ENCODE assay signal across 14 cellular contexts in the genomic region with DNA sequence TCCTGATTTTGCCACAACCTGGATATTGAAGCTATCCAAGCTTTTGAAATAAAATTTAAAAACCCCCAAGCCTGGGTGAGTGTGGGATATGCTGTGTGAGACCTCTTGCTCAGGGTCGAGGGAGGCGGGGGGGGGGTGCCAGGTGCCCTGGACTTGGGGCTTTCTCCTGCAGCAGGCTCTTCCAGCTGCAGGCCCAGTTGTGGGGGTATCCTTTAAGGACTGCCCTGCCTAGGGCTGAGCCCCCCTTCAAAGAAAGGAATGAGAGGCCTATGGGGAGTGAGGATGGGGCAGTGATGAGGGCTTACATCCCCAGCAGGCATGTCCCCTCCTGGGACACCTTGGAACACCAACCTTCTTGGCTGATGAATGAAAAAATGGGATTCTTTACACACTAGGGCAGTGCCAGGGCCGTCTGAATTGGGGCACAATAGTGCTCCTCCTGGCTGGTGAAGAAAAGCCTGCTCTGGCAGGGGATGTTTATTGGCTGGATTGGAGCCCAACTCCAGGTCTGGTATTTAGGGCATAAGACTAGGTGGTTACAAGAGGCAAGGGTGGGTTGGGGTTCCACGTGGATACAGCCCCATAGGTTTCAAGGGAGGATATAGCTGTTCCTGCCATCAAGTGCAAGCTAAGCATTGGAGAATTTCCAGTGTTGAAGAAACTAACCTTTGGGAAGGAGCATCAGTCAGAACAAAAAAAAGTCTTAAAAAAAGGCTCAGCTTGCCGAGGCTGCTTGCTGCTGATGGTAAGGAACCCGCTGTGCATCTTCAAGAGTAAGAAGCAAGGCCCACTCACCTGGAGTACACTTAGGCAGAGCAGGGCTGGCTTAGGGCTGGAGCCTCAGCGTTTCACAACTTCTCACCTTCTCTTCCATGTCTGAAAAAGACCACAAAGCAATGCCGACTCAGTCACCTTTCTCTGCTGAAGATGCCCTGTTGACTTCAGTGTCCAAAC. TPM values are rescaled to one million over a fixed set of nuclear protein-coding genes. Genes with fewer than 3 reads are reported as not detected.
DNase-seq lines count a peak whose midpoint lies in the region; ATAC-seq, FAIRE-seq and TF ChIP-seq lines count a peak whose summit lies in the region.
"Had no signal": no experiment of that assay in that cellular context is flagged by ENCODE, and none has a peak within 500 bp of the region (broad histone marks: within the 10 kb centered on the region; RNA-seq: fewer than 3 reads in every experiment).

No MANE protein-coding gene starts in this region.

- H3K27me3 Mint-ChIP-seq in activated T-cell treated with anti-CD3 and anti-CD28 coated beads, Interleukin-2, amount 50 U/mL, for 24 hours: no peaks in the 10 kb centered on the region
- peaks cover 16% of the 10 kb centered on the region for H3K27me3 Mint-ChIP-seq in HFFc6 (ENCODE audit: insufficient read depth)
- H3K27me3 Mint-ChIP-seq in activated naive CD8-positive, alpha-beta T cell treated with anti-CD3 and anti-CD28 coated beads, Interleukin-2, amount 10 ng/mL, durations not matched to agents 7 days and 5 days: no peaks in the 10 kb centered on the region

- H4K5ac ChIP-seq in mesendoderm (ENCODE audit: low read length): no peak overlapping the region

- H3K4me3 Mint-ChIP-seq in activated T-cell treated with anti-CD3 and anti-CD28 coated beads, Interleukin-2, amount 50 U/mL, for 24 hours: peak overlapping the region; percentile 27
- no peak overlapping the region for H3K4me3 Mint-ChIP-seq in HFFc6
- H3K4me3 Mint-ChIP-seq in activated naive CD8-positive, alpha-beta T cell treated with anti-CD3 and anti-CD28 coated beads, Interleukin-2, amount 10 ng/mL, durations not matched to agents 7 days and 5 days: no peak overlapping the region

- H3K36me3 ChIP-seq in neutrophil (peaks cover 82% of the 10 kb centered on the region), mesendoderm (ENCODE audit: control insufficient read depth, insufficient read depth, low read length) (peaks cover 60% of the 10 kb centered on the region)

- no peak overlapping the region for H3K18ac ChIP-seq in mesendoderm (ENCODE audit: low read length)

- H3K4me1 Mint-ChIP-seq in activated T-cell treated with anti-CD3 and anti-CD28 coated beads, Interleukin-2, amount 50 U/mL, for 24 hours (ENCODE audit: low read depth): peaks cover 44% of the 10 kb centered on the region
- H3K4me1 Mint-ChIP-seq in HFFc6 (ENCODE audit: low read depth): peaks cover 19% of the 10 kb centered on the region
- H3K4me1 Mint-ChIP-seq in activated naive CD8-positive, alpha-beta T cell treated with anti-CD3 and anti-CD28 coated beads, Interleukin-2, amount 10 ng/mL, durations not matched to agents 7 days and 5 days: peaks cover 33% of the 10 kb centered on the region

- H3K36me3 Mint-ChIP-seq in activated T-cell treated with anti-CD3 and anti-CD28 coated beads, Interleukin-2, amount 50 U/mL, for 24 hours (ENCODE audit: low read depth): peaks cover 100% of the 10 kb centered on the region
- H3K36me3 Mint-ChIP-seq in HFFc6 (ENCODE audit: low read depth): peaks cover 39% of the 10 kb centered on the region
- H3K36me3 Mint-ChIP-seq in activated naive CD8-positive, alpha-beta T cell treated with anti-CD3 and anti-CD28 coated beads, Interleukin-2, amount 10 ng/mL, durations not matched to agents 7 days and 5 days: peaks cover 42% of the 10 kb centered on the region

- no peak overlapping the region for H2AK5ac ChIP-seq in mesendoderm (ENCODE audit: low read length)

- peaks cover 7% of the 10 kb centered on the region for H3K79me1 ChIP-seq in mesendoderm (ENCODE audit: low read length)

- TF ChIP-seq CTCF in HFFc6 (IDR thresholded peaks at IDR 0.05) (no peak), neutrophil (IDR thresholded peaks at IDR 0.05) (no peak)

- H3K9me3 Mint-ChIP-seq in activated T-cell treated with anti-CD3 and anti-CD28 coated beads, Interleukin-2, amount 50 U/mL, for 24 hours: no peaks in the 10 kb centered on the region
- H3K9me3 Mint-ChIP-seq in HFFc6: no peaks in the 10 kb centered on the region
- H3K9me3 Mint-ChIP-seq in activated naive CD8-positive, alpha-beta T cell treated with anti-CD3 and anti-CD28 coated beads, Interleukin-2, amount 10 ng/mL, durations not matched to agents 7 days and 5 days: no peaks in the 10 kb centered on the region

- ATAC-seq in activated naive CD8-positive, alpha-beta T cell treated with anti-CD3 and anti-CD28 coated beads, Interleukin-2, amount 10 ng/mL, durations not matched to agents 7 days and 5 days (ENCODE audit: low read depth): no peak

- no peak overlapping the region for H3K56ac ChIP-seq in mesendoderm (ENCODE audit: low read length)

- H3K9me3 ChIP-seq in neutrophil: no peaks in the 10 kb centered on the region

- no peak overlapping the region for H4K8ac ChIP-seq in mesendoderm (ENCODE audit: low read depth, low read length)

- no peak overlapping the region for H3K23ac ChIP-seq in mesendoderm (ENCODE audit: low read length)

- no peak overlapping the region for H3K9ac ChIP-seq in mesendoderm (ENCODE audit: low read length)
- H3K9ac ChIP-seq: KMS-11, parathyroid adenoma had no signal

- H2BK120ac ChIP-seq in mesendoderm (ENCODE audit: low read depth, low read length): no peak overlapping the region

- peaks cover 23% of the 10 kb centered on the region for H3K79me2 ChIP-seq in mesendoderm (ENCODE audit: control insufficient read depth, insufficient read depth, low read length)

- no peak overlapping the region for H2BK5ac ChIP-seq in mesendoderm (ENCODE audit: low read length)

- H3K27me3 ChIP-seq in neutrophil: no peaks in the 10 kb centered on the region
- H3K27me3 ChIP-seq in mesendoderm (ENCODE audit: insufficient read depth, low read length, poor library complexity): no peaks in the 10 kb centered on the region

- WGBS in mesendoderm (ENCODE audit: extremely low coverage, insufficient coverage, low lambda C conversion rate): no CpG with 5 or more reads among the region's 8 CpGs

- peak overlapping the region; percentile 17 for H3K27ac ChIP-seq in neutrophil
- H3K27ac ChIP-seq in mesendoderm (ENCODE audit: low read depth, low read length): no peak overlapping the region
- H3K27ac ChIP-seq: KMS-11, parathyroid adenoma had no signal

- H3K27ac Mint-ChIP-seq in activated T-cell treated with anti-CD3 and anti-CD28 coated beads, Interleukin-2, amount 50 U/mL, for 24 hours: peak overlapping the region; percentile 94
- H3K27ac Mint-ChIP-seq in HFFc6: peak overlapping the region; percentile 39; the same call in 1 of the 2 replicates
- H3K27ac Mint-ChIP-seq in activated naive CD8-positive, alpha-beta T cell treated with anti-CD3 and anti-CD28 coated beads, Interleukin-2, amount 10 ng/mL, durations not matched to agents 7 days and 5 days: peak overlapping the region; percentile 45

- POLR2A ChIA-PET in activated naive CD8-positive, alpha-beta T cell treated with anti-CD3 and anti-CD28 coated beads, Interleukin-2, amount 10 ng/mL, durations not matched to agents 7 days and 5 days (lab: Charles Lee): interaction anchor here (0.6 to 1.3 kb wide), 2 partner anchors 8 to 13 kb away, joined by 3 read pairs; no protein-coding TSS in a partner anchor

- no peak overlapping the region for H3K4me2 ChIP-seq in mesendoderm (ENCODE audit: low read length)
- H3K4me2 ChIP-seq: KMS-11 had no signal

- no peak overlapping the region for H3K4ac ChIP-seq in mesendoderm (ENCODE audit: low read depth, low read length)

- no peak for DNase-seq in activated T-cell treated with anti-CD3 and anti-CD28 coated beads, Interleukin-2, amount 50 U/mL, for 24 hours
- DNase-seq in activated T-cell treated with anti-CD3 and anti-CD28 coated beads, Interleukin-2, amount 50 U/mL, for 48 hours: no peak
- DNase-seq in HFFc6 (no peak), COLO829 (ENCODE audit: low spot score) (no peak), mesendoderm (no peak), GM19239 (ENCODE audit: insufficient read length, low spot score) (no peak)
- no peak for DNase-seq in activated naive CD8-positive, alpha-beta T cell treated with anti-CD3 and anti-CD28 coated beads, Interleukin-2, amount 10 ng/mL, durations not matched to agents 7 days and 5 days
- DNase-seq: activated naive CD4-positive, alpha-beta T cell treated with anti-CD3 and anti-CD28 coated beads, Interleukin-2, amount 50 U/mL, for 16 hours; mammary epithelial cell; NCI-H2081 treated with DMSO at 0.1 percent for 48 hours; stimulated activated CD8-positive, alpha-beta memory T cell treated with anti-CD3 and anti-CD28 coated beads, Interleukin-4, amount 100 ng/mL, for 48 hours had no signal

- H3K4me1 ChIP-seq in neutrophil (ENCODE audit: control insufficient read depth in 1 of 2, insufficient read depth in 1 of 2, low read depth in 1 of 2, low read length in 1 of 2) (peaks cover 34 to 41% of the 10 kb centered on the region in 2 experiments), mesendoderm (ENCODE audit: control insufficient read depth, low read depth, low read length) (peaks cover 2% of the 10 kb centered on the region)

- FAIRE-seq in GM19239 (lab: Jason Lieb, UNC): no peak

- no peak overlapping the region for H2BK15ac ChIP-seq in mesendoderm (replicated peaks; ENCODE audit: low read depth)

- H3K4me3 ChIP-seq in neutrophil (ENCODE audit: low read depth in 1 of 2, low read length in 1 of 2): no peak overlapping the region
- no peak overlapping the region for H3K4me3 ChIP-seq in mesendoderm (ENCODE audit: low read length)

RNA-seq across cellular contexts. Expression of a gene that starts 7.0 kb away (rescaled TPM):
- total RNA-seq in HFFc6 (2021; fragmentation: NEBNext Ultra II Directional; extraction: Animal tissue kit (Norgen Biotek cat#: 25700)): 100 to 1,000 TPM; 153 to 218 (median 197) TPM
- 100 to 1,000 TPM; 183 to 198 TPM for total RNA-seq in activated naive CD8-positive, alpha-beta T cell treated with anti-CD3 and anti-CD28 coated beads, Interleukin-2, amount 10 ng/mL, durations not matched to agents 7 days and 5 days
- 447 TPM for polyA plus RNA-seq in mesendoderm (2013, experiment 1 of 2)
- 445 TPM for polyA plus RNA-seq in mesendoderm (2013, experiment 2 of 2)

RNA-seq across cellular contexts. Expression of a gene that starts 21.2 kb away (rescaled TPM):
- 10 to 100 TPM; 18.7 to 25.6 (median 23.9) TPM for total RNA-seq in HFFc6 (2021; fragmentation: NEBNext Ultra II Directional; extraction: Animal tissue kit (Norgen Biotek cat#: 25700))
- total RNA-seq in activated naive CD8-positive, alpha-beta T cell treated with anti-CD3 and anti-CD28 coated beads, Interleukin-2, amount 10 ng/mL, durations not matched to agents 7 days and 5 days: 100 to 1,000 TPM; 158 to 165 TPM
- 8.1 TPM for polyA plus RNA-seq in mesendoderm (2013, experiment 1 of 2)
- polyA plus RNA-seq in mesendoderm (2013, experiment 2 of 2): 6.6 TPM

RNA-seq across cellular contexts. Expression of a gene that starts 24.2 kb away (rescaled TPM):
- not detected for total RNA-seq in HFFc6 (2021; fragmentation: NEBNext Ultra II Directional; extraction: Animal tissue kit (Norgen Biotek cat#: 25700))
- total RNA-seq in activated naive CD8-positive, alpha-beta T cell treated with anti-CD3 and anti-CD28 coated beads, Interleukin-2, amount 10 ng/mL, durations not matched to agents 7 days and 5 days: not detected
- 0.01 TPM for polyA plus RNA-seq in mesendoderm (2013, experiment 1 of 2)
- not detected for polyA plus RNA-seq in mesendoderm (2013, experiment 2 of 2)
- total RNA-seq: mammary epithelial cell had no signal
- polyA plus RNA-seq: mammary epithelial cell had no signal

RNA-seq across cellular contexts. Expression of a gene that starts 57.7 kb away (rescaled TPM):
- total RNA-seq in HFFc6 (2021; fragmentation: NEBNext Ultra II Directional; extraction: Animal tissue kit (Norgen Biotek cat#: 25700)): 100 to 1,000 TPM; 172 to 204 (median 184) TPM
- 100 to 1,000 TPM; 113 to 124 TPM for total RNA-seq in activated naive CD8-positive, alpha-beta T cell treated with anti-CD3 and anti-CD28 coated beads, Interleukin-2, amount 10 ng/mL, durations not matched to agents 7 days and 5 days
- polyA plus RNA-seq in mesendoderm (2013, experiment 1 of 2): 283 TPM
- 289 TPM for polyA plus RNA-seq in mesendoderm (2013, experiment 2 of 2)

Comparison
In these comparisons a context has a peak if more than half of its experiments do, and no peak if none do; other contexts are left out.
1. H3K27ac Mint-ChIP-seq: peak in every context shown above with its lines; median percentile 94 in activated T-cell treated with anti-CD3 and anti-CD28 coated beads, Interleukin-2, amount 50 U/mL, for 24 hours; 45 in activated naive CD8-positive, alpha-beta T cell treated with anti-CD3 and anti-CD28 coated beads, Interleukin-2, amount 10 ng/mL, durations not matched to agents 7 days and 5 days; 39 in HFFc6.
2. RNA of a gene that starts 21.2 kb away (total RNA-seq): 158 to 165 TPM in activated naive CD8-positive, alpha-beta T cell treated with anti-CD3 and anti-CD28 coated beads, Interleukin-2, amount 10 ng/mL, durations not matched to agents 7 days and 5 days; 18.7 to 25.6 TPM in HFFc6; every median in the first group is over 4 times any median in the second.